ENCODE assay signal across 15 cellular contexts in genomic region chr3:100023150-100023549, GRCh38.
DNase-seq lines count a peak whose midpoint lies in the region; ATAC-seq, FAIRE-seq and TF ChIP-seq lines count a peak whose summit lies in the region.
"Had no signal": no experiment of that assay in that cellular context is flagged by ENCODE, and none has a peak within 500 bp of the region (broad histone marks: within the 10 kb centered on the region; RNA-seq: fewer than 3 reads in every experiment).

No MANE protein-coding gene starts in this region.

- H3K4me1 ChIP-seq in keratinocyte (ENCODE audit: control insufficient read depth, extremely low read depth, insufficient read depth, low read length): peaks cover 30% of the 10 kb centered on the region
- H3K4me1 ChIP-seq in aorta (ENCODE audit: control insufficient read depth in 1 of 2, insufficient read depth in 2 of 2, low read length in 2 of 2): peaks cover 3 to 5% of the 10 kb centered on the region in 2 donors

- H3K4me3 ChIP-seq in keratinocyte (ENCODE audit: control insufficient read depth in 2 of 3, extremely low read depth in 1 of 3, insufficient read depth in 2 of 3, low read depth in 1 of 3, low read length in 3 of 3) (no peak overlapping the region), aorta (ENCODE audit: low read length in 2 of 2) (no peak overlapping the region)
- H3K4me3 ChIP-seq: GM23338 had no signal

- H3K79me2 ChIP-seq in keratinocyte (ENCODE audit: control insufficient read depth, insufficient read depth, low read length): no peaks in the 10 kb centered on the region

- no peaks in the 10 kb centered on the region; the same call in 1 of the 2 replicates for H3K27me3 Mint-ChIP-seq in HFFc6 (ENCODE audit: insufficient read depth)
- H3K27me3 Mint-ChIP-seq: CD4-positive, CD25-positive, alpha-beta regulatory T cell had no signal

- H3K4me3 Mint-ChIP-seq in HFFc6: peak overlapping the region; percentile 7; the same call in 1 of the 2 replicates
- H3K4me3 Mint-ChIP-seq: brain; CD4-positive, CD25-positive, alpha-beta regulatory T cell; GM23338; WTC11 had no signal

- H3K36me3 ChIP-seq in keratinocyte (ENCODE audit: control insufficient read depth in 2 of 2, extremely low read depth in 1 of 2, insufficient read depth in 2 of 2, low read length in 2 of 2) (peaks cover 0 to 4% of the 10 kb centered on the region in 2 experiments), aorta (ENCODE audit: control insufficient read depth in 1 of 2, insufficient read depth in 2 of 2, low read length in 1 of 2) (peaks cover 0 to 2% of the 10 kb centered on the region in 2 donors)

- H3K9me3 Mint-ChIP-seq in HFFc6: no peaks in the 10 kb centered on the region
- H3K9me3 Mint-ChIP-seq in activated naive CD4-positive, alpha-beta T cell treated with anti-CD3 and anti-CD28 coated beads, Interleukin-2, amount 50 U/mL, for 72 hours: no peaks in the 10 kb centered on the region
- H3K9me3 Mint-ChIP-seq: brain; CD4-positive, CD25-positive, alpha-beta regulatory T cell; GM23338; WTC11 had no signal

- FAIRE-seq in keratinocyte (lab: Jason Lieb, UNC): peak; percentile 20
- FAIRE-seq: GM19239 had no signal

- no peaks in the 10 kb centered on the region for H4K20me1 ChIP-seq in keratinocyte (ENCODE audit: control insufficient read depth, extremely low read depth, insufficient read depth, low read length)

- DNase-seq in COLO668 (lab: John Stamatoyannopoulos, UW; ENCODE audit: unreplicated experiment) (peak; percentile 41), HFFc6 (peak; percentile 76), SHP77 treated with DMSO at 0.1 percent for 48 hours (lab: John Stamatoyannopoulos, UW) (peak; percentile 68), keratinocyte (ENCODE audit: low read depth, low spot score) (no peak), HCEC 1CT (no peak), aorta (no peak)
- DNase-seq in activated naive CD4-positive, alpha-beta T cell treated with anti-CD3 and anti-CD28 coated beads, Interleukin-2, amount 50 U/mL, for 72 hours (ENCODE audit: low spot score in 2 of 2): no peak
- DNase-seq: activated T-cell treated with anti-CD3 and anti-CD28 coated beads for 4 hours; CD4-positive, CD25-positive, alpha-beta regulatory T cell; NCI-H2171 treated with DMSO at 0.1 percent for 48 hours had no signal

- TF ChIP-seq CTCF in HFFc6 (IDR thresholded peaks at IDR 0.05) (no peak), keratinocyte (optimal IDR thresholded peaks at IDR 0.05 in 1 of 3, IDR thresholded peaks at IDR 0.05 in 1 of 3, conservative IDR thresholded peaks at IDR 0.05 in 1 of 3; ENCODE audit: extremely low read depth in 1 of 3, insufficient read depth in 2 of 3, low read length in 3 of 3) (no peak)

- no peaks in the 10 kb centered on the region for H3K36me3 Mint-ChIP-seq in HFFc6 (ENCODE audit: low read depth)
- H3K36me3 Mint-ChIP-seq in activated naive CD4-positive, alpha-beta T cell treated with anti-CD3 and anti-CD28 coated beads, Interleukin-2, amount 50 U/mL, for 72 hours: no peaks in the 10 kb centered on the region
- H3K36me3 Mint-ChIP-seq: brain, WTC11 had no signal

- peak overlapping the region; percentile 91 for H3K27ac Mint-ChIP-seq in HFFc6
- no peak overlapping the region for H3K27ac Mint-ChIP-seq in activated naive CD4-positive, alpha-beta T cell treated with anti-CD3 and anti-CD28 coated beads, Interleukin-2, amount 50 U/mL, for 72 hours
- H3K27ac Mint-ChIP-seq: CD4-positive, CD25-positive, alpha-beta regulatory T cell; WTC11 had no signal

- H3K27ac ChIP-seq in keratinocyte (ENCODE audit: control insufficient read depth, insufficient read depth, low read length) (peak overlapping the region; percentile 66), aorta (ENCODE audit: low read depth in 1 of 2, low read length in 2 of 2) (peak overlapping the region in 1 of 2 donors; percentile 81)

- no peaks in the 10 kb centered on the region for H3K9me1 ChIP-seq in keratinocyte (ENCODE audit: control insufficient read depth, extremely low read depth, insufficient read depth, low read length)

- dilution Hi-C loops in keratinocyte (cut with MboI; ENCODE audit: extremely low pct_ligation_motif_present, low sequenced_read_pairs): no loop called here

- WGBS in aorta, 2 donors: 5 to 7% methylated on average over 5 of the region's 5 CpGs

- H3K9me3 ChIP-seq in keratinocyte (ENCODE audit: control insufficient read depth, low read depth, low read length) (no peaks in the 10 kb centered on the region), aorta (ENCODE audit: control insufficient read depth, low read length) (no peaks in the 10 kb centered on the region)

- H2AFZ ChIP-seq in keratinocyte (ENCODE audit: control insufficient read depth, low read length): peak overlapping the region; percentile 51
- H2AFZ ChIP-seq: GM23338 had no signal

- H3K4me2 ChIP-seq in keratinocyte (ENCODE audit: control insufficient read depth, extremely low read depth, insufficient read depth, low read depth, low read length): peak overlapping the region; percentile 20
- H3K4me2 ChIP-seq: GM23338 had no signal

- peaks cover 39% of the 10 kb centered on the region for H3K4me1 Mint-ChIP-seq in HFFc6 (ENCODE audit: low read depth)
- H3K4me1 Mint-ChIP-seq: GM23338, WTC11 had no signal

- intact Hi-C loops in aorta (cut with DNase I): no loop called here

- peak overlapping the region; percentile 2 for H3K9ac ChIP-seq in keratinocyte (ENCODE audit: control insufficient read depth, extremely low read depth, insufficient read depth, low read length)

- no peaks in the 10 kb centered on the region for H3K27me3 ChIP-seq in keratinocyte (ENCODE audit: control insufficient read depth, extremely low read depth, insufficient read depth, low read length)
- no peaks in the 10 kb centered on the region for H3K27me3 ChIP-seq in aorta (ENCODE audit: control insufficient read depth in 1 of 2, insufficient read depth in 2 of 2, low read length in 1 of 2)

- ATAC-seq in aorta (ENCODE audit: low FRiP score) (no peak), HG03469 (IDR thresholded peaks at IDR 0.05; ENCODE audit: unreplicated experiment) (no peak)
- ATAC-seq in activated naive CD4-positive, alpha-beta T cell treated with anti-CD3 and anti-CD28 coated beads, Interleukin-2, amount 50 U/mL, for 72 hours: no peak
- ATAC-seq: GM23338, WTC11 had no signal

Comparison
In these comparisons a context has a peak if more than half of its experiments do, and no peak if none do; other contexts are left out.
1. DNase-seq: peak in COLO668 (single experiment), HFFc6 (single experiment) and SHP77 treated with DMSO at 0.1 percent for 48 hours (single experiment); none in keratinocyte (single experiment), HCEC 1CT (single experiment), aorta (0 of 2) and activated naive CD4-positive, alpha-beta T cell treated with anti-CD3 and anti-CD28 coated beads, Interleukin-2, amount 50 U/mL, for 72 hours (0 of 2).